Comparison of ENCODE assay signal across 25 cellular contexts in genomic region chr11:123158609-123159008, GRCh38. TPM values are rescaled to one million over a fixed set of nuclear protein-coding genes. Genes with fewer than 3 reads are reported as not detected.
A peak's percentile ranks its signal among the peaks of the same experiment; 100 is the strongest.
DNase-seq lines count a peak whose midpoint lies in the region; ATAC-seq and TF ChIP-seq lines count a peak whose summit lies in the region.
"Had no signal": no experiment of that assay in that cellular context is flagged by ENCODE, and none has a peak within 500 bp of the region (broad histone marks: within the 10 kb centered on the region; RNA-seq: fewer than 3 reads in every experiment).

No MANE protein-coding gene starts in this region.

- H3K9me3 Mint-ChIP-seq in nephron progenitor cell: no peaks in the 10 kb centered on the region
- H3K9me3 Mint-ChIP-seq: activated CD8-positive, alpha-beta T cell treated with anti-CD3 and anti-CD28 coated beads for 36 hours had no signal

- TF ChIP-seq CTCF in mammary epithelial cell (conservative IDR thresholded peaks at IDR 0.05 in 1 of 2, IDR thresholded peaks at IDR 0.05 in 1 of 2; ENCODE audit: extremely low read depth in 1 of 2, insufficient read depth in 1 of 2, low read depth in 1 of 2, low read length in 2 of 2) (no peak), nephron progenitor cell (IDR thresholded peaks at IDR 0.05) (no peak)

- peaks cover 42% of the 10 kb centered on the region for H3K4me1 ChIP-seq in ACC112 (ENCODE audit: control insufficient read depth, insufficient read depth, low read length, unreplicated experiment)
- H3K4me1 ChIP-seq in mammary epithelial cell (ENCODE audit: insufficient read depth, low read length): peaks cover 32% of the 10 kb centered on the region

- H3K79me2 ChIP-seq in ACC112 (ENCODE audit: control insufficient read depth, insufficient read depth, low read length, unreplicated experiment): peaks cover 79% of the 10 kb centered on the region
- peaks cover 57% of the 10 kb centered on the region for H3K79me2 ChIP-seq in mammary epithelial cell (ENCODE audit: insufficient read depth, low read length)

- H3K4me1 Mint-ChIP-seq in nephron progenitor cell: peaks cover 60% of the 10 kb centered on the region
- H3K4me1 Mint-ChIP-seq: activated B cell treated with CpG ODN at 0.5 μM for 24 hours had no signal

- no peak for ATAC-seq in HG02973 (IDR thresholded peaks at IDR 0.05; ENCODE audit: unreplicated experiment)
- no peak for ATAC-seq in GM18520 (IDR thresholded peaks at IDR 0.05; ENCODE audit: unreplicated experiment)
- ATAC-seq: sciatic nerve had no signal

- CTCF ChIA-PET in mammary epithelial cell (lab: Charles Lee; ENCODE audit: low non-redundant PET): no interaction called here

- in situ Hi-C loops in mammary epithelial cell (cut with MboI; ENCODE audit: low sequenced_read_pairs in 2 of 2): no loop called here

- peaks cover 45% of the 10 kb centered on the region for H3K36me3 Mint-ChIP-seq in nephron progenitor cell (ENCODE audit: low read depth)
- H3K36me3 Mint-ChIP-seq: naive B cell had no signal

- H3K27ac ChIP-seq in ACC112 (ENCODE audit: low read depth, low read length): peak overlapping the region; percentile 16; the same call in 1 of the 2 replicates
- H3K27ac ChIP-seq in mammary epithelial cell (ENCODE audit: insufficient read depth, low read depth, low read length): peak overlapping the region; percentile 51
- H3K27ac ChIP-seq: foreskin keratinocyte, vagina had no signal

- DNase-seq in M059J (ENCODE audit: low read depth) (peak; percentile 39), mammary epithelial cell (peak; percentile 58), nephron progenitor cell (no peak), posterior vena cava (ENCODE audit: low spot score) (no peak)
- no peak for DNase-seq in stimulated activated CD4-positive, alpha-beta T cell treated with anti-CD3 and anti-CD28 coated beads, Interleukin-15, amount 100 ng/mL, for 24 hours
- DNase-seq: activated B cell treated with CpG ODN at 0.5 μM for 24 hours; activated T-cell treated with anti-CD3 and anti-CD28 coated beads, Interleukin-2, amount 50 U/mL, for 1 hour; cerebellar nuclear complex; EL; foreskin keratinocyte; GOT3; hippocampal formation; naive B cell; NCI-H2081; NCI-H510A; NK-92 treated with Interleukin-12 subunit alpha and Interleukin-12 subunit beta, amount 100 ng/mL, for 24 hours; RPMI8226; T1000 had no signal

- H3K9me3 ChIP-seq in mammary epithelial cell (replicated peaks; ENCODE audit: insufficient read depth, low read length): no peaks in the 10 kb centered on the region
- H3K9me3 ChIP-seq: vagina had no signal

- no peak overlapping the region for H3K4me3 ChIP-seq in ACC112 (ENCODE audit: low read depth, low read length)
- no peak overlapping the region for H3K4me3 ChIP-seq in mammary epithelial cell (replicated peaks in 1 of 3; ENCODE audit: insufficient read depth in 1 of 3, low read depth in 2 of 3, low read length in 3 of 3)
- H3K4me3 ChIP-seq: lung, vagina had no signal

- H3K36me3 ChIP-seq in ACC112 (ENCODE audit: insufficient read depth, low read length) (peaks cover 24% of the 10 kb centered on the region; the same call in 1 of the 2 replicates), mammary epithelial cell (ENCODE audit: insufficient read depth, low read length) (peaks cover 4% of the 10 kb centered on the region)
- H3K36me3 ChIP-seq: vagina had no signal

- no TSS peak for BruUV-seq in mammary epithelial cell (replicated peaks; lab: Mats Ljungman, UMichigan)

- intact Hi-C loops in mammary epithelial cell (cut with micrococcal nuclease): no loop called here
- intact Hi-C loops in posterior vena cava (cut with DNase I): no loop called here

- dilution Hi-C loops in mammary epithelial cell (cut with HindIII; ENCODE audit: low sequenced_read_pairs): no loop called here

- H2AFZ ChIP-seq in ACC112 (ENCODE audit: low read length, unreplicated experiment) (no peak overlapping the region), mammary epithelial cell (ENCODE audit: low read depth, low read length) (no peak overlapping the region)

- peaks cover 2% of the 10 kb centered on the region for H3K27me3 Mint-ChIP-seq in nephron progenitor cell (ENCODE audit: low read depth, poor library complexity)

- no peak overlapping the region for H3K9ac ChIP-seq in mammary epithelial cell (ENCODE audit: insufficient read depth, low read length)

- H3K4me3 Mint-ChIP-seq in nephron progenitor cell: no peak overlapping the region
- H3K4me3 Mint-ChIP-seq: activated B cell treated with CpG ODN at 0.5 μM for 24 hours; activated CD8-positive, alpha-beta T cell treated with anti-CD3 and anti-CD28 coated beads for 36 hours; naive B cell had no signal

- H3K27me3 ChIP-seq in ACC112 (ENCODE audit: insufficient read depth, low read length) (no peaks in the 10 kb centered on the region), mammary epithelial cell (ENCODE audit: insufficient read depth, low read length) (no peaks in the 10 kb centered on the region)
- H3K27me3 ChIP-seq: foreskin keratinocyte, vagina had no signal

- peak overlapping the region; percentile 89 for H3K27ac Mint-ChIP-seq in nephron progenitor cell
- H3K27ac Mint-ChIP-seq: activated B cell treated with CpG ODN at 0.5 μM for 24 hours had no signal

- H3K4me2 ChIP-seq in mammary epithelial cell (ENCODE audit: insufficient read depth, low read depth, low read length): peak overlapping the region; percentile 2

- WGBS in mammary epithelial cell (ENCODE audit: low coverage, missing lambda C conversion rate): 16% methylated on average over 2 of the region's 2 CpGs

- H4K20me1 ChIP-seq in mammary epithelial cell (ENCODE audit: insufficient read depth, low read length): no peaks in the 10 kb centered on the region

RNA-seq across cellular contexts. Expression of gene CLMP, which starts 36.4 kb away (rescaled TPM):
- 27.6 and 31.8 TPM in 2 replicates for total RNA-seq in M059J (2014; rRNA removed; shearing (Covaris generic))
- total RNA-seq in mammary epithelial cell: 100 to 1,000 TPM; 110 to 175 TPM
- 95.5 TPM for polyA plus RNA-seq in mammary epithelial cell
- 121 TPM for polyA minus RNA-seq in mammary epithelial cell
- 10 to 100 TPM; 24.6 to 28.3 TPM for total RNA-seq in posterior vena cava
- total RNA-seq: activated B cell treated with CpG ODN at 0.5 μM for 24 hours had no signal

Comparison
In these comparisons a context has a peak if more than half of its experiments do, and no peak if none do; other contexts are left out.
1. DNase-seq: peak in M059J (single experiment) and mammary epithelial cell (single experiment); none in nephron progenitor cell (single experiment), stimulated activated CD4-positive, alpha-beta T cell treated with anti-CD3 and anti-CD28 coated beads, Interleukin-15, amount 100 ng/mL, for 24 hours (single experiment) and posterior vena cava (single experiment).